Comparison of ENCODE assay signal across 8 cellular contexts in the genomic region with DNA sequence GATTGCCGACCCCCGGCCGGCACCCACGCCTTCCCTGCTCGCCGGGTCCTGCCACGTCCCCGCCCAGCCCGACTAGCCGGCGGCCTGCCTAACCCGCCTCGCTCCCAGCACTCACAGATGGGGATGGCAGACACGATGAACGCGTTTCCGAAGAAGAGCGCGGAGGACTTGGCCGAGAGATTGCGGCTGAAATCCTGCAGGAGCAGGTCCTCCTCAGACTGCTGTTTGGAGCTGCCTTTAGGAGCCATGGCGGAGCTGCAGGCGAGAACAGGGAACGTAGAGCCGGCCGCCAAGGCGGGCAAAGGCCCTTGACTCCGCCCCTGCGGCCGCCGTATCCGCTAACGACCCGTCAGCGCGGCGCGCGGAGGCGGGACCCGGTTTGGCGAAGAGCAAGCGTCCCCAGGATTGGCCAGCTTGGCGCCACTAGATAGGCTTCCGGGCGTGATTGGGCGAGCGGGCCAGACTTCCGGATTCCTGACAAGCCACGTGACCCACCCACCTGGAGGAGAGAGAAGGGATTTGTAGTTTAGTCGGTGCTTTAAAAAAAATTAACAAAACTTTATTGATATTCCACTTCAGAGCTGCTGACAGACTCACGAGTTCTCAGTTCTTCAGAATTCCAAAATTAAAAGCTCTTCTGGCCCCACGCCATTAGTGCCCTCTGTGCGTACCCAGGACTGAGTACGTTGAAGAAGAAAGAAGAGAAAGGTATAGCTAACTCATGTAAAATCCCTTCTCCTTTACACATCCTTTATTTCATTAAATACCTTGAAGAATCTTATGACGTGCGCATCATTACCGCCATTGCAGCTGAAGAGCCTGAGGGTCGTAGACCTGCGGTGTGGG. TPM values are rescaled to one million over a fixed set of nuclear protein-coding genes. Genes with fewer than 3 reads are reported as not detected.
A peak's percentile ranks its signal among the peaks of the same experiment; 100 is the strongest.
DNase-seq lines count a peak whose midpoint lies in the region; ATAC-seq and TF ChIP-seq lines count a peak whose summit lies in the region.

Gene SSR3, minus strand, starts transcription at position 276 of the 846 bp plus-strand sequence. Its CDS starts 28 bp downstream, at position 248.

- ATAC-seq in HG02885 (IDR thresholded peaks at IDR 0.05; ENCODE audit: poor library complexity, unreplicated experiment) (peak; percentile 99), T-helper 17 cell (peak; percentile 99), left cardiac atrium (peak; percentile 100), upper lobe of right lung (peak; percentile 100)

- H3K27me3 Mint-ChIP-seq in T-helper 17 cell, result no peaks in the 10 kb centered on the region

- intact Hi-C loops in left cardiac atrium (cut with DNase I) (loop anchor here (5.0 to 10.0 kb wide), 3 partner anchors 117 to 577 kb away; partner anchors contain the start of gene TIPARP (in 2 of the 2)), posterior vena cava (cut with DNase I) (loop anchor here (1.0 to 10.0 kb wide), 2 partner anchors 48 to 120 kb away; partner anchors contain the start of gene TIPARP (in 1 of the 2)), upper lobe of right lung (cut with DNase I) (loop anchor here (10.0 kb wide), 1 partner anchor 530 kb away; no protein-coding TSS in a partner anchor)

- H3K27ac ChIP-seq in upper lobe of right lung, result peak within 1 kb of the TSS; percentile 93

- DNase-seq in NCI-H1694 treated with DMSO at 0.1 percent for 48 hours (lab: John Stamatoyannopoulos, UW), result peak; percentile 97
- peak; percentile 97 to 98 (median 97) for DNase-seq in T-helper 17 cell
- DNase-seq in amygdala (lab: John Stamatoyannopoulos, UW), result peak; percentile 83 to 100 (median 98)
- DNase-seq in left cardiac atrium, result peak; percentile 100
- peak; percentile 100 for DNase-seq in posterior vena cava (ENCODE audit: low spot score)
- peak; percentile 100 for DNase-seq in upper lobe of right lung

- peaks cover 8% of the 10 kb centered on the region for H3K36me3 Mint-ChIP-seq in T-helper 17 cell (ENCODE audit: low read depth)

- TF ChIP-seq POLR2A in GM15510 (IDR thresholded peaks at IDR 0.05; ENCODE audit: borderline replicate concordance, extremely low read depth, insufficient read length), result peak; percentile 82

- TF ChIP-seq CTCF in upper lobe of right lung (IDR thresholded peaks at IDR 0.05), result peak; percentile 29

- H3K9me3 ChIP-seq in T-helper 17 cell (ENCODE audit: control insufficient read depth, low read length, poor library complexity, severe bottlenecking) (no peaks in the 10 kb centered on the region), upper lobe of right lung (no peaks in the 10 kb centered on the region)

- H3K4me1 ChIP-seq in upper lobe of right lung, result peaks cover 32% of the 10 kb centered on the region

- no peaks in the 10 kb centered on the region for H3K27me3 ChIP-seq in upper lobe of right lung

- peak within 1 kb of the TSS; percentile 95 for H3K27ac Mint-ChIP-seq in T-helper 17 cell

- H3K4me3 ChIP-seq in upper lobe of right lung, result peak within 1 kb of the TSS; percentile 91

- peaks cover 32% of the 10 kb centered on the region for H3K36me3 ChIP-seq in upper lobe of right lung

- H3K4me3 Mint-ChIP-seq in T-helper 17 cell, result peak within 1 kb of the TSS; percentile 95

- H3K4me1 Mint-ChIP-seq in T-helper 17 cell, result peaks cover 39% of the 10 kb centered on the region

RNA-seq across cellular contexts. Expression of gene SSR3, which starts in this region (rescaled TPM):
- total RNA-seq in T-helper 17 cell, result 10 to 100 TPM; 93.4 to 94.3 TPM
- total RNA-seq in left cardiac atrium, result 100 to 1,000 TPM; 145 to 162 TPM
- total RNA-seq in posterior vena cava, result 100 to 1,000 TPM; 150 to 171 TPM
- 178 TPM for total RNA-seq in upper lobe of right lung

Comparison
In these comparisons a context has a peak if more than half of its experiments do, and no peak if none do; other contexts are left out.
1. Peak in every context shown above with its lines: DNase-seq, ATAC-seq, H3K4me3 ChIP-seq and H3K27ac ChIP-seq.